8 cellular contexts compared by ENCODE assay signal in genomic region chr12:48852734-48853168, GRCh38. TPM values are rescaled to one million over a fixed set of nuclear protein-coding genes. Genes with fewer than 3 reads are reported as not detected.
DNase-seq lines count a peak whose midpoint lies in the region; ATAC-seq and TF ChIP-seq lines count a peak whose summit lies in the region.

No MANE protein-coding gene starts in this region.

- H3K9me3 Mint-ChIP-seq in T-helper 1 cell treated with Interleukin-12 subunit alpha and Interleukin-12 subunit beta and Interleukin-4 antibody, amounts not matched to agents 30 μg/mL and 1 μg/mL, for 36 hours = no peaks in the 10 kb centered on the region

- H3K4me3 Mint-ChIP-seq in T-helper 1 cell treated with Interleukin-12 subunit alpha and Interleukin-12 subunit beta and Interleukin-4 antibody, amounts not matched to agents 30 μg/mL and 1 μg/mL, for 36 hours = peak overlapping the region; percentile 98

- H3F3A ChIP-seq in SU-DHL-6 (ENCODE audit: insufficient read depth) = 0 out of 2 replicates have a peak, but pooled peaks cover 2% of the 10 kb centered on the region

- no peaks in the 10 kb centered on the region for H3K9me3 ChIP-seq in SU-DHL-6 (ENCODE audit: insufficient read depth, low read length)

- H3K4me2 ChIP-seq in SU-DHL-6 (ENCODE audit: low read depth, low read length, poor library complexity, severe bottlenecking) = peak overlapping the region; percentile 64

- peak overlapping the region; percentile 55 for H3K27ac ChIP-seq in SU-DHL-6 (ENCODE audit: low read depth, low read length)
- no peak overlapping the region for H3K27ac ChIP-seq in foreskin keratinocyte
- peak overlapping the region; percentile 8 to 98 (median 83) for H3K27ac ChIP-seq in skin epidermis

- peaks cover 31% of the 10 kb centered on the region for H3K4me1 Mint-ChIP-seq in T-helper 1 cell treated with Interleukin-12 subunit alpha and Interleukin-12 subunit beta and Interleukin-4 antibody, amounts not matched to agents 30 μg/mL and 1 μg/mL, for 36 hours (ENCODE audit: low read depth)

- peaks cover 15% of the 10 kb centered on the region for H3K36me3 Mint-ChIP-seq in T-helper 1 cell treated with Interleukin-12 subunit alpha and Interleukin-12 subunit beta and Interleukin-4 antibody, amounts not matched to agents 30 μg/mL and 1 μg/mL, for 36 hours (ENCODE audit: low read depth)

- H4K20me1 ChIP-seq in SU-DHL-6 (ENCODE audit: low read depth, low read length) = no peaks in the 10 kb centered on the region

- no peak for DNase-seq in T-helper 1 cell
- no peak for DNase-seq in foreskin keratinocyte
- no peak for DNase-seq in Kasumi-1 (lab: John Stamatoyannopoulos, UW)
- DNase-seq in AG08396 (ENCODE audit: low spot score) = no peak

- peaks cover 42% of the 10 kb centered on the region for H3K79me2 ChIP-seq in SU-DHL-6 (ENCODE audit: insufficient read depth, low read length)

- TF ChIP-seq CTCF in SU-DHL-6 (IDR thresholded peaks at IDR 0.05; ENCODE audit: insufficient read depth, low read length, poor library complexity, severe bottlenecking) = no peak
- TF ChIP-seq CTCF in foreskin keratinocyte (conservative IDR thresholded peaks at IDR 0.05) = no peak

- H3K27ac Mint-ChIP-seq in T-helper 1 cell treated with Interleukin-12 subunit alpha and Interleukin-12 subunit beta and Interleukin-4 antibody, amounts not matched to agents 30 μg/mL and 1 μg/mL, for 36 hours = peak overlapping the region; percentile 95

- H3K9ac ChIP-seq in SU-DHL-6 (ENCODE audit: low read length) = peak overlapping the region; percentile 87

- no peaks in the 10 kb centered on the region for H3K4me1 ChIP-seq in foreskin keratinocyte

- peak; percentile 6 for ATAC-seq in foreskin keratinocyte
- ATAC-seq in HG03432 (IDR thresholded peaks at IDR 0.05; ENCODE audit: unreplicated experiment) = no peak

- H3K4me3 ChIP-seq in SU-DHL-6 (ENCODE audit: insufficient read depth, low read length, poor library complexity, severe bottlenecking) (peak overlapping the region; percentile 94), skin epidermis (peak overlapping the region; percentile 34 to 98 (median 91))

- H2AFZ ChIP-seq in SU-DHL-6 (ENCODE audit: low read depth, low read length, severe bottlenecking) = peak overlapping the region; percentile 70

- no peaks in the 10 kb centered on the region for H3K9me2 ChIP-seq in SU-DHL-6 (replicated peaks; ENCODE audit: insufficient read depth, low read length)

- H3K27me3 Mint-ChIP-seq in T-helper 1 cell treated with Interleukin-12 subunit alpha and Interleukin-12 subunit beta and Interleukin-4 antibody, amounts not matched to agents 30 μg/mL and 1 μg/mL, for 36 hours (ENCODE audit: low read depth) = no peaks in the 10 kb centered on the region

- no peaks in the 10 kb centered on the region for H3K27me3 ChIP-seq in SU-DHL-6 (ENCODE audit: low read length)
- H3K27me3 ChIP-seq in foreskin keratinocyte = no peaks in the 10 kb centered on the region

- H3K36me3 ChIP-seq in SU-DHL-6 (ENCODE audit: low read length) = no peaks in the 10 kb centered on the region

RNA-seq across cellular contexts. Expression of gene DDX23, which starts 0.8 kb away (rescaled TPM):
- total RNA-seq in foreskin keratinocyte = 75.8 and 81.9 TPM in 2 replicates
- 43.2 and 49.7 TPM in 2 replicates for polyA plus RNA-seq in foreskin keratinocyte

RNA-seq across cellular contexts. Expression of gene RND1, which starts 12.9 kb away (rescaled TPM):
- total RNA-seq in foreskin keratinocyte = 0.07 and 0.11 TPM in 2 replicates
- 0.10 and 0.11 TPM in 2 replicates for polyA plus RNA-seq in foreskin keratinocyte

RNA-seq across cellular contexts. Expression of gene CACNB3, which starts 34.5 kb away (rescaled TPM):
- 26.7 and 29.8 TPM in 2 replicates for total RNA-seq in foreskin keratinocyte
- polyA plus RNA-seq in foreskin keratinocyte = 22.1 and 26.3 TPM in 2 replicates
